20 cellular contexts compared by ENCODE assay signal in the genomic region with DNA sequence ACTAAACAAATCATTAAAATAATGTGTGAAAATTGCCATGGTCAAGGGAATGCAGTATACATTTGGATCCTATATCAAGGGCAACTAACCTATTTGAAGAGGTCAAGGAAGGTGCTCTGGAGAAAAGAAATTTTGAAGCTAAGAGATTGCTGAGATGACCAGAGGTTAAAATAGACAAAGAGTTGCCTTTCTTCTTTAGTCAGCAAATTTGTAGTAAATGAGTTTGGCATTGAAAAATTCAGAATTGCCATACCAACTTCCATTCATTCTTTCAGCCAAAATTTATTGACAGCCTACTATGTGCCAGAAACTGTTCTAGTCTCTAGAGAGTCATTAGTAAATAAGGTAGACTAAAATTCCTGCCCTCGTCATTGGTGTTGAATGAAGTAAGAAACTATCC.
DNase-seq lines count a peak whose midpoint lies in the region; ATAC-seq, FAIRE-seq and TF ChIP-seq lines count a peak whose summit lies in the region.
"Had no signal": no experiment of that assay in that cellular context is flagged by ENCODE, and none has a peak within 500 bp of the region (broad histone marks: within the 10 kb centered on the region; RNA-seq: fewer than 3 reads in every experiment).

No MANE protein-coding gene starts in this region.

- H3K9me1 ChIP-seq in K562 (ENCODE audit: control insufficient read depth, insufficient read depth, low read length) = no peaks in the 10 kb centered on the region

- no peak for TF ChIP-seq EP300 in A549 (IDR thresholded peaks at IDR 0.05)
- TF ChIP-seq EP300 in K562 (IDR thresholded peaks at IDR 0.05; ENCODE audit: low read length) = no peak

- no peak overlapping the region for H3K4me2 ChIP-seq in A549
- H3K4me2 ChIP-seq in K562 (ENCODE audit: insufficient read depth, low read length) = no peak overlapping the region
- H3K4me2 ChIP-seq: BLaER1 treated with 17β-estradiol and CSF1 and Interleukin-3, amounts not matched to agents 10 nM and 100 nM had no signal

- BruUV-seq in K562 (replicated peaks; lab: Mats Ljungman, UMichigan) = no TSS peak

- H3K79me2 ChIP-seq in K562 (ENCODE audit: control insufficient read depth, insufficient read depth, low read length) = no peaks in the 10 kb centered on the region

- H3K9me3 ChIP-seq in A549 = peaks cover 3% of the 10 kb centered on the region; the same call in 1 of the 3 replicates
- no peaks in the 10 kb centered on the region for H3K9me3 ChIP-seq in K562 (replicated peaks; ENCODE audit: control insufficient read depth, insufficient read depth, low read depth, low read length)

- H3K9ac ChIP-seq in K562 (ENCODE audit: insufficient read depth in 1 of 2, low read depth in 2 of 2, low read length in 2 of 2) = no peak overlapping the region
- H3K9ac ChIP-seq: BLaER1 treated with 17β-estradiol and CSF1 and Interleukin-3, amounts not matched to agents 10 nM and 100 nM had no signal

- no peaks in the 10 kb centered on the region for H3K36me3 ChIP-seq in K562 (ENCODE audit: control insufficient read depth, insufficient read depth, low read length)
- H3K36me3 ChIP-seq: BLaER1 treated with 17β-estradiol and CSF1 and Interleukin-3, amounts not matched to agents 10 nM and 100 nM had no signal

- no peaks in the 10 kb centered on the region for H3K27me3 ChIP-seq in K562 (ENCODE audit: control insufficient read depth in 2 of 2, insufficient read depth in 2 of 2, low read length in 2 of 2)
- H3K27me3 ChIP-seq: BLaER1 treated with 17β-estradiol and CSF1 and Interleukin-3, amounts not matched to agents 10 nM and 100 nM had no signal

- CTCF ChIA-PET in A549 (lab: Yijun Ruan, JAX) = no interaction called here
- CTCF ChIA-PET in K562 (lab: Yijun Ruan, JAX; ENCODE audit: low intra/inter-chr PET ratio) = no interaction called here

- DNase-seq in A549 (ENCODE audit: low read depth in 1 of 2, low spot score in 1 of 2) (no peak), GM12891 (ENCODE audit: insufficient read length, low spot score) (no peak), K562 (ENCODE audit: extremely low read depth in 1 of 4, low spot score in 3 of 4) (no peak), GOT3 (lab: John Stamatoyannopoulos, UW) (no peak)
- DNase-seq: 8988T; AML-193; Caco-2; Calu3; CD4-positive, alpha-beta T cell; CD8-positive, alpha-beta T cell; DMS79 treated with DMSO at 0.1 percent for 48 hours; GF-D8 had no signal

- TF ChIP-seq CTCF in A549 (IDR thresholded peaks at IDR 0.05) (no peak), K562 (IDR thresholded peaks at IDR 0.05 in 2 of 3, conservative IDR thresholded peaks at IDR 0.05 in 1 of 3; ENCODE audit: insufficient read depth in 2 of 3, low read depth in 1 of 3, low read length in 3 of 3) (no peak)

- TF ChIP-seq POLR2A in A549 (IDR thresholded peaks at IDR 0.05; ENCODE audit: low read length) (no peak), GM12891 (IDR thresholded peaks at IDR 0.05; ENCODE audit: low read depth, low read length) (no peak), K562 (conservative IDR thresholded peaks at IDR 0.05) (no peak)

- no peak for FAIRE-seq in A549 (lab: Jason Lieb, UNC)
- FAIRE-seq in GM12891 (lab: Jason Lieb, UNC) = peak; percentile 13
- FAIRE-seq in K562 (lab: Jason Lieb, UNC) = no peak
- FAIRE-seq: A204.1, D721Med, G401.6, GM18507, GM19239 had no signal

- H3K27ac ChIP-seq in A549 = no peak overlapping the region
- H3K27ac ChIP-seq in K562 (ENCODE audit: extremely low read depth, low read depth, low read length) = no peak overlapping the region
- H3K27ac ChIP-seq: BLaER1 treated with 17β-estradiol and CSF1 and Interleukin-3, amounts not matched to agents 10 nM and 100 nM; C4-2B had no signal

- POLR2A ChIA-PET in A549 (lab: Yijun Ruan, JAX) = no interaction called here
- POLR2A ChIA-PET in K562 (lab: Yijun Ruan, JAX) = no interaction called here

- intact Hi-C loops in K562 (cut with micrococcal nuclease) = loop anchor here (10.0 kb wide), 1 partner anchor 1582 kb away; no protein-coding TSS in a partner anchor

- no peak overlapping the region for H2AFZ ChIP-seq in K562 (ENCODE audit: low read depth, low read length)

- H3K4me3 ChIP-seq in A549 (no peak overlapping the region), K562 (no peak overlapping the region)
- H3K4me3 ChIP-seq: BLaER1 treated with 17β-estradiol and CSF1 and Interleukin-3, amounts not matched to agents 10 nM and 100 nM had no signal

- H3K4me1 ChIP-seq in A549 (no peaks in the 10 kb centered on the region), K562 (replicated peaks in 1 of 2; ENCODE audit: control insufficient read depth in 2 of 2, insufficient read depth in 2 of 2, low read length in 2 of 2) (no peaks in the 10 kb centered on the region)
- H3K4me1 ChIP-seq: BLaER1 treated with 17β-estradiol and CSF1 and Interleukin-3, amounts not matched to agents 10 nM and 100 nM; Caco-2 had no signal

- TF ChIP-seq RAD21 in A549 (conservative IDR thresholded peaks at IDR 0.05 in 1 of 2, IDR thresholded peaks at IDR 0.05 in 1 of 2) (no peak), K562 (CRISPR knock-in tag; conservative IDR thresholded peaks at IDR 0.05 in 1 of 2, IDR thresholded peaks at IDR 0.05 in 1 of 2) (no peak)

- ATAC-seq in A549 (no peak), K562 (no peak), HG03280 (IDR thresholded peaks at IDR 0.05; ENCODE audit: unreplicated experiment) (no peak)
- ATAC-seq: CD8-positive, alpha-beta T cell had no signal

- no peaks in the 10 kb centered on the region for H4K20me1 ChIP-seq in K562 (replicated peaks; ENCODE audit: control insufficient read depth, insufficient read depth, low read length)
- H4K20me1 ChIP-seq: BLaER1 treated with 17β-estradiol and CSF1 and Interleukin-3, amounts not matched to agents 10 nM and 100 nM had no signal

- WGBS in A549 (ENCODE audit: missing lambda C conversion rate) = 12% methylated on average over 1 of the region's 1 CpG
- WGBS in K562 (ENCODE audit: insufficient coverage, low coverage, missing lambda C conversion rate) = 0% methylated on average over 1 of the region's 1 CpG

- in situ Hi-C loops in K562 (cut with MboI) = no loop called here

TF ChIP-seq in A549, 52 proteins besides CTCF, POLR2A, EP300 and RAD21:
- TF ChIP-seq HMGXB4 (CRISPR knock-in tag; IDR thresholded peaks at IDR 0.05; ENCODE audit: borderline replicate concordance) (no peak), MAFK (IDR thresholded peaks at IDR 0.05; ENCODE audit: partially characterized antibody) (peak; percentile 49)

TF ChIP-seq in GM12891, 5 proteins besides CTCF, POLR2A, EP300 and RAD21:
- TF ChIP-seq TAF1 (IDR thresholded peaks at IDR 0.05; ENCODE audit: low read depth, low read length) = no peak
- no peak for TF ChIP-seq POLR2AphosphoS5 (IDR thresholded peaks at IDR 0.05; ENCODE audit: low read depth, low read length)
- no peak for TF ChIP-seq SPI1 (IDR thresholded peaks at IDR 0.05; ENCODE audit: low read depth, low read length)
- TF ChIP-seq POU2F2 (IDR thresholded peaks at IDR 0.05; ENCODE audit: low read depth, low read length) = no peak
- no peak for TF ChIP-seq PAX5 (IDR thresholded peaks at IDR 0.05; ENCODE audit: insufficient read depth, low read length, severe bottlenecking)

TF ChIP-seq in K562, 482 proteins besides CTCF, POLR2A, EP300 and RAD21:
- no peak for TF ChIP-seq ZNF77 (CRISPR knock-in tag; IDR thresholded peaks at IDR 0.05)
- TF ChIP-seq ZNF316 (IDR thresholded peaks at IDR 0.05) = peak; percentile 44

Comparison
In these comparisons a context has a peak if more than half of its experiments do, and no peak if none do; other contexts are left out.
1. Of the 35 proteins assayed by ChIP-seq in both K562 and A549: peak only in K562: none; only in A549: MAFK; in both: none; in neither: 34.